11 cellular contexts compared by ENCODE assay signal in genomic region chr9:97980918-97981827, GRCh38. TPM values are rescaled to one million over a fixed set of nuclear protein-coding genes. Genes with fewer than 3 reads are reported as not detected.
DNase-seq lines count a peak whose midpoint lies in the region; ATAC-seq and TF ChIP-seq lines count a peak whose summit lies in the region.
"Had no signal": no experiment of that assay in that cellular context is flagged by ENCODE, and none has a peak within 500 bp of the region (broad histone marks: within the 10 kb centered on the region; RNA-seq: fewer than 3 reads in every experiment).

No MANE protein-coding gene starts in this region.

- H3K4me1 Mint-ChIP-seq in endodermal cell (peaks cover 7% of the 10 kb centered on the region), nephron (peaks cover 30% of the 10 kb centered on the region)

- no peak overlapping the region for H3K4me3 ChIP-seq in endodermal cell (ENCODE audit: low read length)

- H3K27ac Mint-ChIP-seq in endodermal cell (no peak overlapping the region), nephron (peak overlapping the region; percentile 10 to 61 (median 46))

- H3K27me3 Mint-ChIP-seq in endodermal cell (ENCODE audit: insufficient read depth) (peaks cover 74% of the 10 kb centered on the region), nephron (ENCODE audit: low read depth) (no peaks in the 10 kb centered on the region)

- H3K36me3 Mint-ChIP-seq in endodermal cell (ENCODE audit: low read depth) (peaks cover 2% of the 10 kb centered on the region), nephron (ENCODE audit: low read depth) (no peaks in the 10 kb centered on the region)

- DNase-seq in C1 segment of cervical spinal cord (lab: John Stamatoyannopoulos, UW), result peak in 12 of 14 donors; percentile 16 to 69 (median 50)
- DNase-seq in NCI-H69 (lab: John Stamatoyannopoulos, UW), result peak; percentile 73
- DNase-seq in endodermal cell, result no peak
- DNase-seq in SKM-1 (lab: John Stamatoyannopoulos, UW; ENCODE audit: unreplicated experiment), result no peak
- DNase-seq in DMS53 treated with DMSO at 0.1 percent for 48 hours (lab: John Stamatoyannopoulos, UW; ENCODE audit: unreplicated experiment), result no peak
- DNase-seq: KBM-7 had no signal

- no peak for TF ChIP-seq CTCF in endodermal cell (conservative IDR thresholded peaks at IDR 0.05)
- no peak for TF ChIP-seq CTCF in nephron (IDR thresholded peaks at IDR 0.05; ENCODE audit: unreplicated experiment in 3 of 3)

- H3K27me3 ChIP-seq in endodermal cell (ENCODE audit: control insufficient read depth, insufficient read depth, low read length, poor library complexity, severe bottlenecking), result peaks cover 67% of the 10 kb centered on the region

- no peak for ATAC-seq in HG02763 (IDR thresholded peaks at IDR 0.05; ENCODE audit: unreplicated experiment)
- no peak for ATAC-seq in HG02571 (IDR thresholded peaks at IDR 0.05; ENCODE audit: unreplicated experiment)

- H3K9me3 Mint-ChIP-seq in endodermal cell (peaks cover 2% of the 10 kb centered on the region), nephron (no peaks in the 10 kb centered on the region)
- H3K9me3 Mint-ChIP-seq: dendritic cell treated with granulocyte-macrophage colony-stimulating factor and Interleukin-4, amounts not matched to agents 40 ng/mL and 50 ng/mL, for 4 days had no signal

- H3K4me3 Mint-ChIP-seq in endodermal cell (no peak overlapping the region), nephron (peak overlapping the region; percentile 79 to 85 (median 80))
- H3K4me3 Mint-ChIP-seq: dendritic cell treated with granulocyte-macrophage colony-stimulating factor and Interleukin-4, amounts not matched to agents 40 ng/mL and 50 ng/mL, for 4 days had no signal

- H3K9ac ChIP-seq in endodermal cell (ENCODE audit: extremely low read depth, low read length, poor library complexity, severe bottlenecking), result no peak overlapping the region

- 63 to 64% methylated on average over 4 to 10 of the region's 10 CpGs for WGBS in endodermal cell (ENCODE audit: insufficient coverage in 1 of 2, insufficient read length in 1 of 2), 2 experiments

- H3K27ac ChIP-seq in endodermal cell (ENCODE audit: low read depth, low read length), result peak overlapping the region; percentile 87

- no peaks in the 10 kb centered on the region for H3K9me3 ChIP-seq in endodermal cell (ENCODE audit: control insufficient read depth, low read length)

- no peaks in the 10 kb centered on the region for H3K4me1 ChIP-seq in endodermal cell (ENCODE audit: control insufficient read depth, insufficient read depth, low read length)

- H3K36me3 ChIP-seq in endodermal cell (ENCODE audit: control insufficient read depth, insufficient read depth, low read length), result no peaks in the 10 kb centered on the region

RNA-seq across cellular contexts. Expression of gene ANP32B, which starts 2.0 kb away (rescaled TPM):
- 100 to 1,000 TPM; 155 to 191 TPM for total RNA-seq in endodermal cell
- 177 TPM for polyA plus RNA-seq in endodermal cell (2013, experiment 1 of 2)
- polyA plus RNA-seq in endodermal cell (2013, experiment 2 of 2), result 173 TPM

RNA-seq across cellular contexts. Expression of gene HEMGN, which starts 43.2 kb away (rescaled TPM):
- not detected for total RNA-seq in endodermal cell
- not detected for polyA plus RNA-seq in endodermal cell (2013, experiment 1 of 2)
- not detected for polyA plus RNA-seq in endodermal cell (2013, experiment 2 of 2)
- total RNA-seq: mesenteric fat pad had no signal

RNA-seq across cellular contexts. Expression of gene TRMO, which starts 58.9 kb away (rescaled TPM):
- 1 to 10 TPM; 4.9 to 7.2 TPM for total RNA-seq in endodermal cell
- polyA plus RNA-seq in endodermal cell (2013, experiment 1 of 2), result 7.7 TPM
- polyA plus RNA-seq in endodermal cell (2013, experiment 2 of 2), result 6.3 TPM

Comparison
In these comparisons a context has a peak if more than half of its experiments do, and no peak if none do; other contexts are left out.
1. DNase-seq: peak in C1 segment of cervical spinal cord (12 of 14) and NCI-H69 (single experiment); none in endodermal cell (single experiment), SKM-1 (single experiment) and DMS53 treated with DMSO at 0.1 percent for 48 hours (single experiment).